12 cellular contexts compared by ENCODE assay signal in the genomic region with DNA sequence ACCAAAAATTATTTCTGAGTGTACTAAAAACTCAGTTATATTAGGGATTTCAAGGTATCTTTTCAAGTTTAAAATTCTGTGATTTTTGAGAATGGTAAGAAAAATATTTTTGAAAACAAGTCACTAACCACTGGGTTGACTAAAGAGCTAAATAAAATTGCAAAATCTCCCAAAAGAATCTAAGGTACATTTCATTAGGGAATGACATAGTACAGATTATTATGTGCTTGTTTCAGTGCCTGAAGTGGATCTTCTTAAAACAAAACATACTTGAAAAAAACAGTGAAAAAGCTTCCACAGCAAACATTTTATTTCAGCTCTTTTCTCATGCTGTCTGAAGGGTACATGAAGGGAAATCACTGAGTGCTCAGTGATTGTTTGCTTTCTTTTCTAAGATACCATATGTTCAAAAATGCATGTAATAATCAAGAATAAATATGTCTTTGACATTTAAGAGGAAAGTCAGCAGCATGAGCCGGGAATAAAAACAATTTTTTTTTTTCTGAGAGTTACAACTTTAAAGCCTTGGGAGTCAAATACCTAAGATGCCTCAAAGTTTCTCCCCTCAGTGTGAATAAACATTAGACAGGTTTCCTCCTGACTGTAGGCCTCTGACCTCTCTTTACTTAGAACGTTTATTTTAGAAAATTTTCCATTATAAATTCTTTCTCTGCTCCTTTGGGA.
DNase-seq lines count a peak whose midpoint lies in the region; ATAC-seq, FAIRE-seq and TF ChIP-seq lines count a peak whose summit lies in the region.
"Had no signal": no experiment of that assay in that cellular context is flagged by ENCODE, and none has a peak within 500 bp of the region (broad histone marks: within the 10 kb centered on the region; RNA-seq: fewer than 3 reads in every experiment).

No MANE protein-coding gene starts in this region.

- H3K9ac ChIP-seq in OCI-LY3 (ENCODE audit: low read length) (no peak overlapping the region), fibroblast of lung (ENCODE audit: insufficient read depth, low read length) (no peak overlapping the region)

- no peak for TF ChIP-seq POLR2A in A549 (IDR thresholded peaks at IDR 0.05; ENCODE audit: low read length)
- no peak for TF ChIP-seq POLR2A in spleen (IDR thresholded peaks at IDR 0.05)

- FAIRE-seq in A549 (lab: Jason Lieb, UNC) (no peak), RCC 7860 (lab: Jason Lieb, UNC) (no peak)

- H2AFZ ChIP-seq in OCI-LY3 (ENCODE audit: low read depth, low read length), result peak overlapping the region; percentile 26; the same call in 1 of the 2 replicates
- H2AFZ ChIP-seq in fibroblast of lung (ENCODE audit: low read length), result peak overlapping the region; percentile 46

- ATAC-seq in A549 (peak; percentile 30 to 77; a peak in 4 of 6 replicates), HG03342 (IDR thresholded peaks at IDR 0.05; ENCODE audit: unreplicated experiment) (no peak), HG02852 (IDR thresholded peaks at IDR 0.05; ENCODE audit: unreplicated experiment) (no peak)
- ATAC-seq: activated CD8-positive, alpha-beta T cell treated with anti-CD3 and anti-CD28 coated beads for 36 hours had no signal

- CTCF ChIA-PET in A549 (lab: Yijun Ruan, JAX), result no interaction called here

- H3K9me3 ChIP-seq in A549, result no peaks in the 10 kb centered on the region; the same call in 2 of the 3 replicates
- H3K9me3 ChIP-seq in OCI-LY3 (ENCODE audit: insufficient read depth, low read length), result 0 out of 2 replicates have a peak, but pooled peaks cover 4% of the 10 kb centered on the region
- no peaks in the 10 kb centered on the region for H3K9me3 ChIP-seq in fibroblast of lung (ENCODE audit: control insufficient read depth, insufficient read depth, low read depth, low read length)
- H3K9me3 ChIP-seq in spleen, result no peaks in the 10 kb centered on the region

- TF ChIP-seq EP300 in A549 (IDR thresholded peaks at IDR 0.05), result no peak

- no peaks in the 10 kb centered on the region for H3K27me3 ChIP-seq in OCI-LY3 (ENCODE audit: low read depth, low read length)
- H3K27me3 ChIP-seq in fibroblast of lung (ENCODE audit: control insufficient read depth, insufficient read depth, low read length), result no peaks in the 10 kb centered on the region
- H3K27me3 ChIP-seq in spleen (replicated peaks in 1 of 7), result no peaks in the 10 kb centered on the region

- intact Hi-C loops in spleen (cut with DNase I; ENCODE audit: low total_unique reads), result no loop called here

- H3K4me1 ChIP-seq in A549 (peaks cover 17% of the 10 kb centered on the region), OCI-LY3 (ENCODE audit: low read length) (peaks cover 6% of the 10 kb centered on the region), fibroblast of lung (ENCODE audit: control insufficient read depth, extremely low read depth, insufficient read depth, low read length) (peaks cover 4% of the 10 kb centered on the region), spleen (no peaks in the 10 kb centered on the region)

- 2% methylated on average over 2 of the region's 2 CpGs for WGBS in A549 (ENCODE audit: missing lambda C conversion rate)
- 51 to 76% (median 57%) methylated on average over 2 of the region's 2 CpGs for WGBS in spleen, 5 donors

- H3K36me3 ChIP-seq in OCI-LY3 (replicated peaks; ENCODE audit: low read depth, low read length) (no peaks in the 10 kb centered on the region), fibroblast of lung (ENCODE audit: control insufficient read depth, insufficient read depth, low read length) (no peaks in the 10 kb centered on the region), spleen (no peaks in the 10 kb centered on the region)

- H3K4me3 ChIP-seq in A549 (no peak overlapping the region), OCI-LY3 (ENCODE audit: low read length) (no peak overlapping the region), fibroblast of lung (replicated peaks in 1 of 4; ENCODE audit: control extremely low read depth in 1 of 4, insufficient read depth in 1 of 4, low read depth in 3 of 4, low read length in 4 of 4) (no peak overlapping the region), spleen (no peak overlapping the region)

- H3K4me2 ChIP-seq in A549 (peak overlapping the region; percentile 57), OCI-LY3 (ENCODE audit: low read length) (no peak overlapping the region), fibroblast of lung (ENCODE audit: extremely low read depth, insufficient read depth, low read length) (peak overlapping the region; percentile 64)

- DNase-seq in A549 (ENCODE audit: low read depth in 1 of 2, low spot score in 1 of 2), result peak in 1 of 2 experiments; percentile 48
- peak; percentile 54 to 78 for DNase-seq in fibroblast of lung (ENCODE audit: low read depth in 2 of 2)
- peak; percentile 35 for DNase-seq in non-pigmented ciliary epithelial cell (ENCODE audit: low read depth)
- no peak for DNase-seq in spleen
- no peak for DNase-seq in RCC 7860 (ENCODE audit: low spot score)
- DNase-seq: activated CD8-positive, alpha-beta T cell treated with anti-CD3 and anti-CD28 coated beads for 36 hours; aorta; NCI-H2227 treated with DMSO at 0.1 percent for 48 hours; nucleus accumbens had no signal

- no peak for TF ChIP-seq RAD21 in A549 (conservative IDR thresholded peaks at IDR 0.05 in 1 of 2, IDR thresholded peaks at IDR 0.05 in 1 of 2)

- no peak for TF ChIP-seq CTCF in A549 (IDR thresholded peaks at IDR 0.05)
- no peak for TF ChIP-seq CTCF in OCI-LY3 (IDR thresholded peaks at IDR 0.05; ENCODE audit: low read depth, low read length)
- no peak for TF ChIP-seq CTCF in fibroblast of lung (conservative IDR thresholded peaks at IDR 0.05 in 1 of 2, IDR thresholded peaks at IDR 0.05 in 1 of 2; ENCODE audit: low read depth in 1 of 2, low read length in 2 of 2)
- TF ChIP-seq CTCF in spleen (IDR thresholded peaks at IDR 0.05 in 8 of 11, conservative IDR thresholded peaks at IDR 0.05 in 3 of 11), result no peak

- POLR2A ChIA-PET in A549 (lab: Yijun Ruan, JAX), result no interaction called here

- H3K79me2 ChIP-seq in OCI-LY3 (ENCODE audit: low read length), result no peaks in the 10 kb centered on the region
- H3K79me2 ChIP-seq in fibroblast of lung (ENCODE audit: control insufficient read depth, insufficient read depth, low read length), result no peaks in the 10 kb centered on the region

- H3K27ac ChIP-seq in A549 (peak overlapping the region; percentile 49 to 50; a peak in 4 of 6 replicates), OCI-LY3 (ENCODE audit: low read length) (no peak overlapping the region), fibroblast of lung (ENCODE audit: insufficient read depth, low read length) (no peak overlapping the region), spleen (no peak overlapping the region)

- no peaks in the 10 kb centered on the region for H4K20me1 ChIP-seq in OCI-LY3 (ENCODE audit: insufficient read depth, low read length)
- no peaks in the 10 kb centered on the region for H4K20me1 ChIP-seq in fibroblast of lung (ENCODE audit: control insufficient read depth, extremely low read depth, insufficient read depth, low read length)

TF ChIP-seq in A549, 52 proteins besides CTCF, POLR2A, EP300 and RAD21:
- TF ChIP-seq EHF (CRISPR knock-in tag; IDR thresholded peaks at IDR 0.05) (no peak), FOXS1 (CRISPR knock-in tag; IDR thresholded peaks at IDR 0.05) (no peak), TP53 (CRISPR knock-in tag; IDR thresholded peaks at IDR 0.05) (no peak)

Comparison
In these comparisons a context has a peak if more than half of its experiments do, and no peak if none do; other contexts are left out.
1. ATAC-seq: peak in A549 (2 of 2); none in HG03342 (single experiment) and HG02852 (single experiment).
2. DNase-seq: peak in fibroblast of lung (2 of 2) and non-pigmented ciliary epithelial cell (single experiment); none in spleen (single experiment) and RCC 7860 (single experiment).
3. H3K27ac ChIP-seq: peak in A549 (2 of 2); none in OCI-LY3 (single experiment), fibroblast of lung (single experiment) and spleen (0 of 8).